In genomic region chr5:125073090-125073489, GRCh38 we compare ENCODE assay signal across 21 cellular contexts.
DNase-seq lines count a peak whose midpoint lies in the region; ATAC-seq, FAIRE-seq and TF ChIP-seq lines count a peak whose summit lies in the region.
"Had no signal": no experiment of that assay in that cellular context is flagged by ENCODE, and none has a peak within 500 bp of the region (broad histone marks: within the 10 kb centered on the region; RNA-seq: fewer than 3 reads in every experiment).

No MANE protein-coding gene starts in this region.

- no peak overlapping the region for H2AFZ ChIP-seq in GM12878 (ENCODE audit: control insufficient read depth, low read depth, low read length)

- in situ Hi-C loops in GM12878 (cut with MboI), result no loop called here

- SMC1A ChIA-PET in GM12878 (lab: Charles Lee; ENCODE audit: uncharacterized antibody, unreplicated experiment), result interaction anchor here (1.1 to 1.2 kb wide), 2 partner anchors 15 to 30 kb away, joined by 4 to 5 read pairs; no protein-coding TSS in a partner anchor

- H3K27ac ChIP-seq in HEK293 (ENCODE audit: extremely low read depth, low read depth, low read length) (no peak overlapping the region), GM12878 (ENCODE audit: control insufficient read depth, insufficient read depth) (no peak overlapping the region)
- H3K27ac ChIP-seq: BLaER1, C4-2B had no signal

- H3K4me1 ChIP-seq in HEK293 (ENCODE audit: control insufficient read depth, insufficient read depth, low read length), result no peaks in the 10 kb centered on the region
- no peaks in the 10 kb centered on the region for H3K4me1 ChIP-seq in GM12878 (ENCODE audit: control insufficient read depth, insufficient read depth, low read length)
- H3K4me1 ChIP-seq: BE2C, BLaER1, Caco-2 had no signal

- no peak overlapping the region for H3K4me2 ChIP-seq in GM12878 (ENCODE audit: control insufficient read depth, insufficient read depth)
- H3K4me2 ChIP-seq: BLaER1 had no signal

- no peak for FAIRE-seq in GM12878 (lab: Jason Lieb, UNC)
- FAIRE-seq: A204.1, D721Med, G401.6, GM12892, GM18507 had no signal

- peaks cover 4% of the 10 kb centered on the region for H3K9me3 Mint-ChIP-seq in endothelial cell (ENCODE audit: unreplicated experiment)

- H3K36me3 ChIP-seq in HEK293 (ENCODE audit: control insufficient read depth in 2 of 2, insufficient read depth in 1 of 2, low read length in 2 of 2) (no peaks in the 10 kb centered on the region), GM12878 (ENCODE audit: control insufficient read depth in 2 of 2, insufficient read depth in 2 of 2, low read length in 1 of 2) (no peaks in the 10 kb centered on the region)
- H3K36me3 ChIP-seq: BE2C, BLaER1 had no signal

- WGBS in GM12878 (ENCODE audit: insufficient coverage, insufficient replicate concordance, low lambda C conversion rate, missing lambda C conversion rate), result 0% methylated on average over 1 of the region's 1 CpG

- no peak for TF ChIP-seq EP300 in GM12878 (IDR thresholded peaks at IDR 0.05; ENCODE audit: borderline replicate concordance in 1 of 2, control insufficient read depth in 1 of 2, low read depth in 2 of 2, low read length in 2 of 2)

- peaks cover 14% of the 10 kb centered on the region for H3K36me3 Mint-ChIP-seq in endothelial cell (ENCODE audit: low read depth, unreplicated experiment)
- H3K36me3 Mint-ChIP-seq: CD8-positive, alpha-beta T cell had no signal

- no peaks in the 10 kb centered on the region for H3K27me3 ChIP-seq in GM12878 (replicated peaks in 1 of 2; ENCODE audit: control insufficient read depth in 2 of 2, insufficient read depth in 2 of 2, low read length in 1 of 2)
- H3K27me3 ChIP-seq: BE2C, BLaER1 had no signal

- H3K9me3 ChIP-seq in HEK293 (ENCODE audit: control insufficient read depth, insufficient read depth, low read depth, low read length) (no peaks in the 10 kb centered on the region), GM12878 (replicated peaks; ENCODE audit: control insufficient read depth, insufficient read depth, low read length) (peaks cover 2% of the 10 kb centered on the region; the same call in 2 of the 3 replicates)
- H3K9me3 ChIP-seq: BE2C had no signal

- ATAC-seq in GM12878, result no peak
- no peak for ATAC-seq in GM19397 (IDR thresholded peaks at IDR 0.05; ENCODE audit: unreplicated experiment)
- ATAC-seq: CD8-positive, alpha-beta T cell had no signal

- H3K27me3 Mint-ChIP-seq in endothelial cell (ENCODE audit: unreplicated experiment), result peaks cover 1% of the 10 kb centered on the region
- H3K27me3 Mint-ChIP-seq: CD4-positive, alpha-beta T cell had no signal

- intact Hi-C loops in GM12878 (cut with micrococcal nuclease; ENCODE audit: unreplicated experiment), result no loop called here

- H4K20me1 ChIP-seq in GM12878 (ENCODE audit: control insufficient read depth, insufficient read depth), result no peaks in the 10 kb centered on the region
- H4K20me1 ChIP-seq: BLaER1 had no signal

- H3K4me3 ChIP-seq in HEK293 (ENCODE audit: low read depth, low read length) (no peak overlapping the region), GM12878 (no peak overlapping the region)
- H3K4me3 ChIP-seq: BLaER1 had no signal

- RAD21 ChIA-PET in GM12878 (lab: Charles Lee; ENCODE audit: unreplicated experiment), result no interaction called here

- no peak for TF ChIP-seq POLR2A in GM12878 (IDR thresholded peaks at IDR 0.05; ENCODE audit: low read depth, low read length)

- POLR2A ChIA-PET in HEK293 (lab: Yijun Ruan, JAX), result no interaction called here
- POLR2A ChIA-PET in GM12878 (lab: Charles Lee), result no interaction called here

- DNase-seq in GM12878 (ENCODE audit: low read depth, low spot score) (no peak), C1 segment of cervical spinal cord (lab: John Stamatoyannopoulos, UW) (no peak), endothelial cell (ENCODE audit: low spot score) (no peak)
- DNase-seq: 8988T; ACHN; BE2C; Caco-2; Calu3; CD4-positive, alpha-beta T cell; CD8-positive, alpha-beta T cell; DMS79 treated with DMSO at 0.1 percent for 48 hours; GF-D8 had no signal

- TF ChIP-seq RAD21 in GM12878 (IDR thresholded peaks at IDR 0.05; ENCODE audit: insufficient read depth, low read depth, low read length), result no peak

- no peaks in the 10 kb centered on the region for H3K4me1 Mint-ChIP-seq in endothelial cell (ENCODE audit: unreplicated experiment)

- no peaks in the 10 kb centered on the region for H3K79me2 ChIP-seq in GM12878 (ENCODE audit: control insufficient read depth, insufficient read depth, low read length)

- BruUV-seq in GM12878 (replicated peaks; lab: Mats Ljungman, UMichigan), result no TSS peak

- CTCF ChIA-PET in HEK293 (lab: Yijun Ruan, JAX), result interaction anchor here (0.6 kb wide), 1 partner anchor 359 kb away, joined by 3 read pairs; no protein-coding TSS in a partner anchor
- CTCF ChIA-PET in GM12878 (lab: Yijun Ruan, JAX), result no interaction called here

- no peak overlapping the region for H3K27ac Mint-ChIP-seq in endothelial cell (ENCODE audit: unreplicated experiment)
- H3K27ac Mint-ChIP-seq: CD4-positive, alpha-beta T cell; CD8-positive, alpha-beta T cell had no signal

- no peak overlapping the region for H3K9ac ChIP-seq in GM12878 (ENCODE audit: control insufficient read depth, insufficient read depth, low read length)
- H3K9ac ChIP-seq: BLaER1 had no signal

- TF ChIP-seq CTCF in HEK293 (tag by site-specific recombination; IDR thresholded peaks at IDR 0.05) (no peak), GM12878 (IDR thresholded peaks at IDR 0.05 in 2 of 3, conservative IDR thresholded peaks at IDR 0.05 in 1 of 3; ENCODE audit: control insufficient read depth in 2 of 3, extremely low read depth in 1 of 3, insufficient read depth in 1 of 3, low read depth in 3 of 3, low read length in 3 of 3) (no peak), endothelial cell (IDR thresholded peaks at IDR 0.05; ENCODE audit: unreplicated experiment) (no peak)

- no peak overlapping the region for H3K4me3 Mint-ChIP-seq in endothelial cell (ENCODE audit: unreplicated experiment)
- H3K4me3 Mint-ChIP-seq: CD4-positive, alpha-beta T cell; CD8-positive, alpha-beta T cell had no signal

TF ChIP-seq in HEK293, 187 proteins besides CTCF, POLR2A, EP300 and RAD21 (continues in another document):
- TF ChIP-seq ZNF501 (tag by site-specific recombination; IDR thresholded peaks at IDR 0.05) (no peak), ZNF473 (tag by site-specific recombination; IDR thresholded peaks at IDR 0.05) (no peak), ZNF677 (tag by site-specific recombination; IDR thresholded peaks at IDR 0.05) (no peak), ZNF16 (tag by site-specific recombination; IDR thresholded peaks at IDR 0.05; ENCODE audit: low read depth) (no peak), ZNF549 (tag by site-specific recombination; IDR thresholded peaks at IDR 0.05) (peak; percentile 31; the same call in 1 of the 2 replicates), KLF8 (tag by site-specific recombination; IDR thresholded peaks at IDR 0.05) (no peak), ZNF366 (tag by site-specific recombination; conservative IDR thresholded peaks at IDR 0.05) (no peak), TRIM28 (IDR thresholded peaks at IDR 0.05; ENCODE audit: borderline replicate concordance, low read length) (peak; percentile 99), SP7 (tag by site-specific recombination; IDR thresholded peaks at IDR 0.05) (no peak), ZNF610 (tag by site-specific recombination; IDR thresholded peaks at IDR 0.05; ENCODE audit: borderline replicate concordance) (0 out of 2 replicates have a peak, but pooled peaks have one; percentile 26), ZNF394 (tag by site-specific recombination; IDR thresholded peaks at IDR 0.05; ENCODE audit: borderline replicate concordance) (no peak), ZNF776 (tag by site-specific recombination; IDR thresholded peaks at IDR 0.05; ENCODE audit: borderline replicate concordance) (no peak), ZNF548 (tag by site-specific recombination; IDR thresholded peaks at IDR 0.05) (no peak), ZNF488 (tag by site-specific recombination; IDR thresholded peaks at IDR 0.05) (no peak)

TF ChIP-seq in GM12878, 131 proteins besides CTCF, POLR2A, EP300 and RAD21:
- TF ChIP-seq NBN (IDR thresholded peaks at IDR 0.05) (no peak), CBX5 (IDR thresholded peaks at IDR 0.05; ENCODE audit: low read depth) (peak; percentile 92)
